ENCODE assay signal across 17 cellular contexts in genomic region chr13:104869501-104869900, GRCh38.
DNase-seq lines count a peak whose midpoint lies in the region; ATAC-seq, FAIRE-seq and TF ChIP-seq lines count a peak whose summit lies in the region.
"Had no signal": no experiment of that assay in that cellular context is flagged by ENCODE, and none has a peak within 500 bp of the region (broad histone marks: within the 10 kb centered on the region; RNA-seq: fewer than 3 reads in every experiment).

No MANE protein-coding gene starts in this region.

- H3K4me1 Mint-ChIP-seq in naive thymus-derived CD8-positive, alpha-beta T cell, result peaks cover 2 to 18% (median 14%) of the 10 kb centered on the region in 4 donors
- peaks cover 23% of the 10 kb centered on the region for H3K4me1 Mint-ChIP-seq in CD14-positive monocyte

- peaks cover 0 to 18% (median 10%) of the 10 kb centered on the region in 3 donors for H3K36me3 Mint-ChIP-seq in naive thymus-derived CD8-positive, alpha-beta T cell
- no peaks in the 10 kb centered on the region for H3K36me3 Mint-ChIP-seq in CD14-positive monocyte

- TF ChIP-seq CTCF in upper lobe of right lung (IDR thresholded peaks at IDR 0.05) (no peak), CD14-positive monocyte (IDR thresholded peaks at IDR 0.05) (no peak)

- no peaks in the 10 kb centered on the region for H3K4me1 ChIP-seq in upper lobe of right lung
- H3K4me1 ChIP-seq: BLaER1, body of pancreas, left ventricle myocardium inferior, psoas muscle had no signal

- H3K27ac ChIP-seq in upper lobe of right lung, result no peak overlapping the region
- H3K27ac ChIP-seq: BLaER1, body of pancreas, left ventricle myocardium inferior, psoas muscle had no signal

- H3K9me3 ChIP-seq in upper lobe of right lung, result no peaks in the 10 kb centered on the region
- H3K9me3 ChIP-seq: BLaER1, body of pancreas, psoas muscle had no signal

- no peak for TF ChIP-seq POLR2A in H54 (IDR thresholded peaks at IDR 0.05; ENCODE audit: low read depth, low read length)

- H3K36me3 ChIP-seq in upper lobe of right lung, result no peaks in the 10 kb centered on the region
- H3K36me3 ChIP-seq: BLaER1, left ventricle myocardium inferior had no signal

- DNase-seq in H54 (ENCODE audit: insufficient read length, low spot score) (no peak), MV-4-11 (lab: John Stamatoyannopoulos, UW) (peak; percentile 93), amniotic epithelial cell (ENCODE audit: low read depth) (peak; percentile 88), upper lobe of right lung (no peak), COLO668 (lab: John Stamatoyannopoulos, UW; ENCODE audit: unreplicated experiment) (no peak), CD14-positive monocyte (ENCODE audit: low spot score) (no peak)
- DNase-seq in naive thymus-derived CD8-positive, alpha-beta T cell, result peak in 2 of 10 donors; percentile 12 to 47
- DNase-seq: body of pancreas; left ventricle myocardium inferior; NCI-H2081 treated with DMSO at 0.1 percent for 48 hours; NCI-H774; psoas muscle; stimulated activated CD4-positive, alpha-beta T cell treated with anti-CD3 and anti-CD28 coated beads, Interleukin-15, amount 100 ng/mL, for 24 hours had no signal

- POLR2A ChIA-PET in naive thymus-derived CD8-positive, alpha-beta T cell (lab: Charles Lee), result no interaction called here

- FAIRE-seq in H54 (lab: Jason Lieb, UNC), result peak; percentile 11

- intact Hi-C loops in upper lobe of right lung (cut with DNase I), result no loop called here
- intact Hi-C loops in CD14-positive monocyte (cut with micrococcal nuclease), result no loop called here

- peaks cover 9 to 28% (median 12%) of the 10 kb centered on the region in 9 donors for H3K9me3 Mint-ChIP-seq in naive thymus-derived CD8-positive, alpha-beta T cell
- H3K9me3 Mint-ChIP-seq in CD14-positive monocyte, result peaks cover 0 to 8% (median 3%) of the 10 kb centered on the region in 7 donors

- no peak overlapping the region for H3K4me3 ChIP-seq in upper lobe of right lung
- H3K4me3 ChIP-seq: BLaER1, body of pancreas, left ventricle myocardium inferior, psoas muscle had no signal

- H3K27me3 ChIP-seq in upper lobe of right lung, result no peaks in the 10 kb centered on the region
- H3K27me3 ChIP-seq: BLaER1, body of pancreas had no signal

- ATAC-seq in naive thymus-derived CD8-positive, alpha-beta T cell, result peak; percentile 25 to 85
- ATAC-seq in HG03025 (IDR thresholded peaks at IDR 0.05; ENCODE audit: low FRiP score, unreplicated experiment) (no peak), upper lobe of right lung (no peak)
- ATAC-seq: body of pancreas, HCT116, psoas muscle, Right ventricle myocardium inferior had no signal

- H3K27ac Mint-ChIP-seq in naive thymus-derived CD8-positive, alpha-beta T cell, result no peak overlapping the region
- H3K27ac Mint-ChIP-seq in CD14-positive monocyte, result no peak overlapping the region

- no peaks in the 10 kb centered on the region for H3K27me3 Mint-ChIP-seq in naive thymus-derived CD8-positive, alpha-beta T cell
- no peaks in the 10 kb centered on the region for H3K27me3 Mint-ChIP-seq in CD14-positive monocyte (ENCODE audit: low read depth in 3 of 3)

- H3K4me3 Mint-ChIP-seq in naive thymus-derived CD8-positive, alpha-beta T cell, result no peak overlapping the region
- no peak overlapping the region for H3K4me3 Mint-ChIP-seq in CD14-positive monocyte

Comparison
In these comparisons a context has a peak if more than half of its experiments do, and no peak if none do; other contexts are left out.
1. DNase-seq: peak in MV-4-11 (single experiment) and amniotic epithelial cell (single experiment); none in H54 (single experiment), upper lobe of right lung (single experiment), COLO668 (single experiment) and CD14-positive monocyte (single experiment).
2. ATAC-seq: peak in naive thymus-derived CD8-positive, alpha-beta T cell (2 of 2); none in HG03025 (single experiment) and upper lobe of right lung (single experiment).